In the genomic region with DNA sequence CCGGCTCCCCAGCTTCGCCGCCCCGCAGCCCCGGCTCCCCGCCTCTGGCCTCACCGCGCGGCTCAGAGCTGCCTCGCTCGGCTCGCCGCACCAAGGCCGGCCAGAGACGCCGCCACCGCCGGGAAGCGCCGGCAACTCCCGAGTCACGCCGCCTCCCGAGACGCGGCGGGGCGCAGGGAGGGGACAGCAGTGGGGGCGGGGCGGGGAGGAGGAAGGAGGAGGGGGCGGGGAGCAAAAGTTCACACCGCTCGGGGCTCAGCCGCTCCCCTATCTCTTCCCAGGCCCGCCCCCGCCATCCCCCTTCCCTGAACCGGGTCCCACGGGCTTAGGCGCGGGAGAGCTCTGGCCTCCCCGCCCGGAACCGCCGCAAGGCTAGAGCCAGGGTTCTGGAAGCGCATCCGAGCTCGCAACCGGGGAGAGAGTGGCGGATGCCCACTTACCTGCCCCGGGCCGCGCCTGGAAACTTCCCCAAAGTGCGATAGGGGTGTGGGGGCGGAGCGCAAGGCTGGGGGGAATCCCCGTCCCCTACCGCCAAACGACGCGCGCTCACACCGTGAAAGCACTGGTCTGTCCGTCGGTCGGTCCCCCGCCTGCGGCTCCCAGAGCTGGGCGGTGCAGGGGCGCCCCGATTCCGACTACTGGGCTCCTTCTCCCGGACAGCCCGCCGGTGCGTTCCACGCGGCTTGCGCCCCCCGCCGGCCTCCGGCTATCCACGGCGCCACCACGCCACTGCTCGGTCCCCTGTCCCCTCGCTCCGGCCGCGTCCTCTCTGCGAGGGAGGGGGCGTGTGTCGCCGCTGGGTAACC, we compare ENCODE assay signal across 7 cellular contexts. TPM values are rescaled to one million over a fixed set of nuclear protein-coding genes. Genes with fewer than 3 reads are reported as not detected.
DNase-seq lines count a peak whose midpoint lies in the region; ATAC-seq and TF ChIP-seq lines count a peak whose summit lies in the region.

No MANE protein-coding gene starts in this region.

- ATAC-seq in activated CD8-positive, alpha-beta T cell treated with anti-CD3 and anti-CD28 coated beads, Interleukin-2, amount 10 ng/mL, durations not matched to agents 7 days and 5 days: peak; percentile 80
- ATAC-seq in foreskin keratinocyte (peak; percentile 46), HG03196 (IDR thresholded peaks at IDR 0.05; ENCODE audit: unreplicated experiment) (no peak)

- H3K27me3 ChIP-seq in foreskin keratinocyte: no peaks in the 10 kb centered on the region

- TF ChIP-seq CTCF in HFFc6 (IDR thresholded peaks at IDR 0.05) (peak; percentile 43; the same call in 1 of the 2 replicates), foreskin keratinocyte (conservative IDR thresholded peaks at IDR 0.05) (peak; percentile 37), neural crest cell (conservative IDR thresholded peaks at IDR 0.05) (no peak)

- H3K4me1 Mint-ChIP-seq in HFFc6 (ENCODE audit: low read depth): no peaks in the 10 kb centered on the region
- H3K4me1 Mint-ChIP-seq in activated CD8-positive, alpha-beta T cell treated with anti-CD3 and anti-CD28 coated beads, Interleukin-2, amount 10 ng/mL, durations not matched to agents 7 days and 5 days (ENCODE audit: low read depth): peaks cover 1% of the 10 kb centered on the region
- H3K4me1 Mint-ChIP-seq in neural crest cell: peaks cover 9% of the 10 kb centered on the region
- peaks cover 0 to 2% of the 10 kb centered on the region in 2 donors for H3K4me1 Mint-ChIP-seq in immature natural killer cell

- H3K36me3 Mint-ChIP-seq in HFFc6 (ENCODE audit: low read depth): no peaks in the 10 kb centered on the region; the same call in 1 of the 2 replicates
- H3K36me3 Mint-ChIP-seq in activated CD8-positive, alpha-beta T cell treated with anti-CD3 and anti-CD28 coated beads, Interleukin-2, amount 10 ng/mL, durations not matched to agents 7 days and 5 days (ENCODE audit: low read depth): peaks cover 4% of the 10 kb centered on the region
- H3K36me3 Mint-ChIP-seq in neural crest cell (ENCODE audit: low read depth): no peaks in the 10 kb centered on the region
- H3K36me3 Mint-ChIP-seq in immature natural killer cell: peaks cover 0 to 4% (median 3%) of the 10 kb centered on the region in 3 donors

- H3K27me3 Mint-ChIP-seq in HFFc6 (ENCODE audit: insufficient read depth) (peaks cover 26% of the 10 kb centered on the region), neural crest cell (ENCODE audit: low read depth) (peaks cover 88% of the 10 kb centered on the region), immature natural killer cell (ENCODE audit: low read depth in 3 of 3) (peaks cover 2 to 22% (median 7%) of the 10 kb centered on the region in 3 donors)
- H3K27me3 Mint-ChIP-seq in activated CD8-positive, alpha-beta T cell treated with anti-CD3 and anti-CD28 coated beads, Interleukin-2, amount 10 ng/mL, durations not matched to agents 7 days and 5 days (ENCODE audit: low read depth): peaks cover 52% of the 10 kb centered on the region

- peak overlapping the region; percentile 99 for H3K27ac ChIP-seq in foreskin keratinocyte

- peaks cover 15% of the 10 kb centered on the region for H3K4me1 ChIP-seq in foreskin keratinocyte

- H3K27ac Mint-ChIP-seq in HFFc6: no peak overlapping the region; the same call in 1 of the 2 replicates
- H3K27ac Mint-ChIP-seq in activated CD8-positive, alpha-beta T cell treated with anti-CD3 and anti-CD28 coated beads, Interleukin-2, amount 10 ng/mL, durations not matched to agents 7 days and 5 days: no peak overlapping the region
- no peak overlapping the region for H3K27ac Mint-ChIP-seq in neural crest cell (ENCODE audit: unreplicated experiment)
- no peak overlapping the region for H3K27ac Mint-ChIP-seq in immature natural killer cell

- CTCF ChIA-PET in activated CD8-positive, alpha-beta T cell treated with anti-CD3 and anti-CD28 coated beads, Interleukin-2, amount 10 ng/mL, durations not matched to agents 7 days and 5 days (lab: Charles Lee): interaction anchor here (0.6 to 1.2 kb wide), 2 partner anchors 60 to 103 kb away, joined by 3 read pairs; no protein-coding TSS in a partner anchor

- DNase-seq in HFFc6 (peak; percentile 5), foreskin keratinocyte (peak; percentile 37 to 59), neural crest cell (ENCODE audit: low read depth, low spot score) (peak; percentile 23), immature natural killer cell (no peak)
- DNase-seq in activated CD8-positive, alpha-beta T cell treated with anti-CD3 and anti-CD28 coated beads, Interleukin-2, amount 10 ng/mL, durations not matched to agents 7 days and 5 days: peak; percentile 33

- peaks cover 6% of the 10 kb centered on the region for H3K9me3 Mint-ChIP-seq in HFFc6
- H3K9me3 Mint-ChIP-seq in activated CD8-positive, alpha-beta T cell treated with anti-CD3 and anti-CD28 coated beads, Interleukin-2, amount 10 ng/mL, durations not matched to agents 7 days and 5 days (ENCODE audit: insufficient read depth): no peaks in the 10 kb centered on the region
- no peaks in the 10 kb centered on the region for H3K9me3 Mint-ChIP-seq in neural crest cell
- peaks cover 0 to 3% (median 0%) of the 10 kb centered on the region in 6 donors for H3K9me3 Mint-ChIP-seq in immature natural killer cell

- POLR2A ChIA-PET in activated CD8-positive, alpha-beta T cell treated with anti-CD3 and anti-CD28 coated beads, Interleukin-2, amount 10 ng/mL, durations not matched to agents 7 days and 5 days (lab: Charles Lee): no interaction called here

- H3K4me3 ChIP-seq in GM08714 (ENCODE audit: low read length): peak overlapping the region; percentile 47; the same call in 1 of the 2 replicates

- H3K4me3 Mint-ChIP-seq in HFFc6 (peak overlapping the region; percentile 77; the same call in 1 of the 2 replicates), neural crest cell (peak overlapping the region; percentile 85), immature natural killer cell (no peak overlapping the region)
- H3K4me3 Mint-ChIP-seq in activated CD8-positive, alpha-beta T cell treated with anti-CD3 and anti-CD28 coated beads, Interleukin-2, amount 10 ng/mL, durations not matched to agents 7 days and 5 days: peak overlapping the region; percentile 40

RNA-seq across cellular contexts. Expression of gene CHST15, which starts 0.9 kb away (rescaled TPM):
- 1 to 10 TPM in 4 of 6 experiments, under 1 TPM in 2; 0.88 to 8.7 (median 1.1) TPM for total RNA-seq in HFFc6 (2021; fragmentation: NEBNext Ultra II Directional; extraction: Animal tissue kit (Norgen Biotek cat#: 25700))
- total RNA-seq in activated CD8-positive, alpha-beta T cell treated with anti-CD3 and anti-CD28 coated beads, Interleukin-2, amount 10 ng/mL, durations not matched to agents 7 days and 5 days: not detected
- 28.2 and 31.9 TPM in 2 replicates for total RNA-seq in foreskin keratinocyte
- polyA plus RNA-seq in foreskin keratinocyte: 13.0 and 13.4 TPM in 2 replicates
- 1.3 and 1.5 TPM in 2 replicates for total RNA-seq in neural crest cell
- under 1 TPM; 0.07 to 0.20 (median 0.08) TPM for polyA plus RNA-seq in immature natural killer cell

Comparison
In these comparisons a context has a peak if more than half of its experiments do, and no peak if none do; other contexts are left out.
1. DNase-seq: peak in HFFc6 (single experiment), activated CD8-positive, alpha-beta T cell treated with anti-CD3 and anti-CD28 coated beads, Interleukin-2, amount 10 ng/mL, durations not matched to agents 7 days and 5 days (single experiment), foreskin keratinocyte (2 of 2) and neural crest cell (single experiment); none in immature natural killer cell (0 of 3).
2. H3K4me3 Mint-ChIP-seq: peak in HFFc6 (single experiment), activated CD8-positive, alpha-beta T cell treated with anti-CD3 and anti-CD28 coated beads, Interleukin-2, amount 10 ng/mL, durations not matched to agents 7 days and 5 days (single experiment) and neural crest cell (single experiment); none in immature natural killer cell (0 of 5).